1 cellular context compared by ENCODE assay signal in the genomic region with DNA sequence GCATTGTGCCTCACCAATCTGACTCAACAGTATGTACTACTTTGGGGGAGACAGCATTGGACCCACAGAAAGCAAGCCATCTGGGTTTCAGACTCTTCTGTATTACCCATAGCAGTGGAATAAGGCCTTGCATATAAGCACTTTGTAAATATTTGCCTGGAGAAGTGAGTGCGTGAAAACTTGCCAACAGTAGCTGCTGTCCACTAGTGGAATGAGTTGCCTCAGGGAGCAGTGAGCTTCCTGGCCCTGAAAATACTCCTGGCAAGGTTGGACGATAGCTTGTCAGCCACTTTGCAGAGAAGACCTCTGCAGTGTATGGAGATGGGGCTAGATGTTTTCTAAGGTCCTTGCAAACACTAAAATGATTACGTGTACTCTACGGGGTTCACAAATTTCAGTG.
TF ChIP-seq lines count a peak whose summit lies in the region.

No MANE protein-coding gene starts in this region.

TF ChIP-seq in IMR-90, 13 proteins besides CTCF, POLR2A, EP300 and RAD21:
- TF ChIP-seq, protein P1, sequence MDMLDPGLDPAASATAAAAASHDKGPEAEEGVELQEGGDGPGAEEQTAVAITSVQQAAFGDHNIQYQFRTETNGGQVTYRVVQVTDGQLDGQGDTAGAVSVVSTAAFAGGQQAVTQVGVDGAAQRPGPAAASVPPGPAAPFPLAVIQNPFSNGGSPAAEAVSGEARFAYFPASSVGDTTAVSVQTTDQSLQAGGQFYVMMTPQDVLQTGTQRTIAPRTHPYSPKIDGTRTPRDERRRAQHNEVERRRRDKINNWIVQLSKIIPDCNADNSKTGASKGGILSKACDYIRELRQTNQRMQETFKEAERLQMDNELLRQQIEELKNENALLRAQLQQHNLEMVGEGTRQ (IDR thresholded peaks at IDR 0.05; ENCODE audit: low read depth, low read length): no peak
- TF ChIP-seq SMC3 (IDR thresholded peaks at IDR 0.05; ENCODE audit: low read depth, low read length): no peak
- no peak for TF ChIP-seq MAZ (IDR thresholded peaks at IDR 0.05; ENCODE audit: borderline replicate concordance, low read depth, low read length)
- TF ChIP-seq FOS (IDR thresholded peaks at IDR 0.05; ENCODE audit: low read depth, low read length): no peak
- TF ChIP-seq RCOR1 (IDR thresholded peaks at IDR 0.05; ENCODE audit: insufficient replicate concordance, low read length): no peak
- TF ChIP-seq MXI1 (IDR thresholded peaks at IDR 0.05; ENCODE audit: borderline replicate concordance, low read depth, low read length): no peak
- TF ChIP-seq MAFK (IDR thresholded peaks at IDR 0.05; ENCODE audit: low read depth, low read length): no peak
- no peak for TF ChIP-seq CEBPB (IDR thresholded peaks at IDR 0.05; ENCODE audit: low read depth, low read length)
- TF ChIP-seq RFX5 (IDR thresholded peaks at IDR 0.05; ENCODE audit: low read depth, low read length): no peak
- TF ChIP-seq, protein P2, sequence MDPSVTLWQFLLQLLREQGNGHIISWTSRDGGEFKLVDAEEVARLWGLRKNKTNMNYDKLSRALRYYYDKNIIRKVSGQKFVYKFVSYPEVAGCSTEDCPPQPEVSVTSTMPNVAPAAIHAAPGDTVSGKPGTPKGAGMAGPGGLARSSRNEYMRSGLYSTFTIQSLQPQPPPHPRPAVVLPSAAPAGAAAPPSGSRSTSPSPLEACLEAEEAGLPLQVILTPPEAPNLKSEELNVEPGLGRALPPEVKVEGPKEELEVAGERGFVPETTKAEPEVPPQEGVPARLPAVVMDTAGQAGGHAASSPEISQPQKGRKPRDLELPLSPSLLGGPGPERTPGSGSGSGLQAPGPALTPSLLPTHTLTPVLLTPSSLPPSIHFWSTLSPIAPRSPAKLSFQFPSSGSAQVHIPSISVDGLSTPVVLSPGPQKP (IDR thresholded peaks at IDR 0.05; ENCODE audit: borderline replicate concordance, low read depth, low read length): no peak
- no peak for TF ChIP-seq CHD1 (IDR thresholded peaks at IDR 0.05; ENCODE audit: low read depth, low read length)
- no peak for TF ChIP-seq BHLHE40 (IDR thresholded peaks at IDR 0.05; ENCODE audit: low read depth, low read length)
- TF ChIP-seq NFE2L2 (IDR thresholded peaks at IDR 0.05; ENCODE audit: low read depth, low read length): no peak
TF ChIP-seq in IMR-90: peak in this region for 0.
